Comparison of ENCODE assay signal across 12 cellular contexts in genomic region chr10:85642421-85643170, GRCh38.
DNase-seq lines count a peak whose midpoint lies in the region; ATAC-seq and TF ChIP-seq lines count a peak whose summit lies in the region.
"Had no signal": no experiment of that assay in that cellular context is flagged by ENCODE, and none has a peak within 500 bp of the region (broad histone marks: within the 10 kb centered on the region; RNA-seq: fewer than 3 reads in every experiment).

No MANE protein-coding gene starts in this region.

- H3K4me3 ChIP-seq in SK-N-SH (ENCODE audit: low read depth in 2 of 2, low read length in 1 of 2) (no peak overlapping the region), RWPE2 (ENCODE audit: severe bottlenecking) (no peak overlapping the region), kidney epithelial cell (ENCODE audit: low read depth, low read length) (no peak overlapping the region), uterus (no peak overlapping the region)

- H3F3A ChIP-seq in SK-N-SH (replicated peaks; ENCODE audit: insufficient read depth), result no peaks in the 10 kb centered on the region

- H3K27me3 ChIP-seq in SK-N-SH (ENCODE audit: insufficient read depth) (no peaks in the 10 kb centered on the region), RWPE2 (ENCODE audit: insufficient read depth, poor library complexity, severe bottlenecking) (no peaks in the 10 kb centered on the region), kidney epithelial cell (ENCODE audit: control insufficient read depth, insufficient read depth, low read length) (no peaks in the 10 kb centered on the region), uterus (no peaks in the 10 kb centered on the region)

- no peaks in the 10 kb centered on the region; a peak in 2 of 4 replicates for H3K4me1 ChIP-seq in SK-N-SH (ENCODE audit: control insufficient read depth in 1 of 2, insufficient read depth in 2 of 2, low read depth in 1 of 2, low read length in 1 of 2)
- peaks cover 40% of the 10 kb centered on the region for H3K4me1 ChIP-seq in RWPE2 (ENCODE audit: insufficient read depth, poor library complexity, severe bottlenecking)
- peaks cover 0 to 8% of the 10 kb centered on the region in 2 donors for H3K4me1 ChIP-seq in uterus
- H3K4me1 ChIP-seq: parathyroid adenoma had no signal

- intact Hi-C loops in uterus (cut with DNase I; ENCODE audit: low total_unique reads), result no loop called here

- H3K4me2 ChIP-seq in SK-N-SH, result no peak overlapping the region

- TF ChIP-seq CTCF in SK-N-SH (IDR thresholded peaks at IDR 0.05) (no peak), RWPE2 (IDR thresholded peaks at IDR 0.05; ENCODE audit: poor library complexity, severe bottlenecking) (no peak), kidney epithelial cell (IDR thresholded peaks at IDR 0.05; ENCODE audit: insufficient read depth, low read length, poor library complexity, severe bottlenecking) (no peak), uterus (IDR thresholded peaks at IDR 0.05) (no peak)

- POLR2A ChIA-PET in SK-N-SH (lab: Yijun Ruan, JAX), result no interaction called here

- no peak overlapping the region for H3K9ac ChIP-seq in SK-N-SH
- H3K9ac ChIP-seq: parathyroid adenoma had no signal

- WGBS in SK-N-SH (ENCODE audit: low lambda C conversion rate), result 10% methylated on average over 4 of the region's 4 CpGs

- CTCF ChIA-PET in SK-N-SH (lab: Yijun Ruan, JAX), result interaction anchor here (1.1 kb wide), 1 partner anchor 12 kb away, joined by 5 read pairs; no protein-coding TSS in a partner anchor

- H3K9me3 ChIP-seq in SK-N-SH (no peaks in the 10 kb centered on the region; the same call in 1 of the 2 replicates), RWPE2 (ENCODE audit: severe bottlenecking) (no peaks in the 10 kb centered on the region), uterus (no peaks in the 10 kb centered on the region)

- ATAC-seq in SK-N-SH treated with all-trans-retinoic acid at 6 μM for 48 hours (no peak), RWPE2 (ENCODE audit: low read depth) (peak; percentile 76), HG02588 (IDR thresholded peaks at IDR 0.05; ENCODE audit: unreplicated experiment) (no peak)
- ATAC-seq: stimulated activated naive B cell treated with anti-CD40 and anti-IgM and Interleukin-4, amounts not matched to agents 10 μg/mL and 1 μg/mL and 100 μg/mL, for 72 hours had no signal

- H2AFZ ChIP-seq in SK-N-SH (ENCODE audit: low read depth), result no peak overlapping the region
- H2AFZ ChIP-seq: parathyroid adenoma had no signal

- H4K20me1 ChIP-seq in SK-N-SH (ENCODE audit: insufficient read depth), result no peaks in the 10 kb centered on the region

- TF ChIP-seq EP300 in SK-N-SH (IDR thresholded peaks at IDR 0.05; ENCODE audit: borderline replicate concordance in 1 of 2, low read depth in 1 of 2, low read length in 1 of 2), result no peak

- H3K79me2 ChIP-seq in SK-N-SH (ENCODE audit: insufficient read depth), result no peaks in the 10 kb centered on the region
- H3K79me2 ChIP-seq: parathyroid adenoma had no signal

- TF ChIP-seq POLR2A in uterus (IDR thresholded peaks at IDR 0.05), result no peak

- H3K9me2 ChIP-seq in SK-N-SH, result no peaks in the 10 kb centered on the region

- H3K27ac ChIP-seq in SK-N-SH (ENCODE audit: low read depth in 2 of 2, low read length in 1 of 2) (no peak overlapping the region), RWPE2 (ENCODE audit: poor library complexity, severe bottlenecking) (peak overlapping the region; percentile 96), uterus (peak overlapping the region; percentile 13 to 28)
- H3K27ac ChIP-seq: parathyroid adenoma had no signal

- DNase-seq in SK-N-SH (no peak), RWPE2 (ENCODE audit: low spot score) (no peak), kidney epithelial cell (ENCODE audit: low read depth) (peak; percentile 93), uterus (no peak), epidermal melanocyte (ENCODE audit: insufficient read length, low spot score) (no peak), HUDEP-2 (lab: John Stamatoyannopoulos, UW; ENCODE audit: unreplicated experiment in 76 of 76) (no peak)
- DNase-seq: activated effector memory CD4-positive, alpha-beta T cell treated with Interleukin-2 at 50 U/mL for 16 hours; foreskin melanocyte; stimulated activated naive B cell treated with anti-CD40 and anti-IgM and Interleukin-4, amounts not matched to agents 10 μg/mL and 1 μg/mL and 100 μg/mL, for 72 hours had no signal

- no peak for TF ChIP-seq RAD21 in SK-N-SH (IDR thresholded peaks at IDR 0.05; ENCODE audit: low read length)

- H3K36me3 ChIP-seq in SK-N-SH (replicated peaks in 1 of 2; ENCODE audit: control insufficient read depth in 1 of 2, insufficient read depth in 2 of 2, low read length in 1 of 2) (no peaks in the 10 kb centered on the region), RWPE2 (ENCODE audit: low read depth) (no peaks in the 10 kb centered on the region), kidney epithelial cell (ENCODE audit: control insufficient read depth, insufficient read depth, low read length) (no peaks in the 10 kb centered on the region), uterus (no peaks in the 10 kb centered on the region)

TF ChIP-seq in SK-N-SH treated with all-trans-retinoic acid at 6 μM for 48 hours, 23 proteins besides CTCF, POLR2A, EP300 and RAD21:
- TF ChIP-seq, protein P1, sequence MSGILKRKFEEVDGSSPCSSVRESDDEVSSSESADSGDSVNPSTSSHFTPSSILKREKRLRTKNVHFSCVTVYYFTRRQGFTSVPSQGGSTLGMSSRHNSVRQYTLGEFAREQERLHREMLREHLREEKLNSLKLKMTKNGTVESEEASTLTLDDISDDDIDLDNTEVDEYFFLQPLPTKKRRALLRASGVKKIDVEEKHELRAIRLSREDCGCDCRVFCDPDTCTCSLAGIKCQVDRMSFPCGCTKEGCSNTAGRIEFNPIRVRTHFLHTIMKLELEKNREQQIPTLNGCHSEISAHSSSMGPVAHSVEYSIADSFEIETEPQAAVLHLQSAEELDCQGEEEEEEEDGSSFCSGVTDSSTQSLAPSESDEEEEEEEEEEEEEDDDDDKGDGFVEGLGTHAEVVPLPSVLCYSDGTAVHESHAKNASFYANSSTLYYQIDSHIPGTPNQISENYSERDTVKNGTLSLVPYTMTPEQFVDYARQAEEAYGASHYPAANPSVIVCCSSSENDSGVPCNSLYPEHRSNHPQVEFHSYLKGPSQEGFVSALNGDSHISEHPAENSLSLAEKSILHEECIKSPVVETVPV (CRISPR knock-in tag; IDR thresholded peaks at IDR 0.05), result no peak
- TF ChIP-seq CREB5 (CRISPR knock-in tag; IDR thresholded peaks at IDR 0.05; ENCODE audit: low read depth), result no peak
- peak; percentile 32; the same call in 1 of the 2 replicates for TF ChIP-seq ISL1 (CRISPR knock-in tag; IDR thresholded peaks at IDR 0.05)
- TF ChIP-seq ZFP30 (CRISPR knock-in tag; IDR thresholded peaks at IDR 0.05), result no peak
- no peak for TF ChIP-seq TOX (CRISPR knock-in tag; IDR thresholded peaks at IDR 0.05; ENCODE audit: borderline replicate concordance)
- TF ChIP-seq TCF4 (CRISPR knock-in tag; IDR thresholded peaks at IDR 0.05; ENCODE audit: borderline replicate concordance), result no peak

TF ChIP-seq in SK-N-SH, 30 proteins besides CTCF, POLR2A, EP300 and RAD21:
- no peak for TF ChIP-seq ELF1 (IDR thresholded peaks at IDR 0.05)
- TF ChIP-seq USF2 (IDR thresholded peaks at IDR 0.05; ENCODE audit: borderline replicate concordance, low read depth, low read length), result no peak
- TF ChIP-seq SMC3 (IDR thresholded peaks at IDR 0.05; ENCODE audit: low read depth, low read length), result no peak
- no peak for TF ChIP-seq GATA2 (CRISPR knock-in tag; IDR thresholded peaks at IDR 0.05)
- no peak for TF ChIP-seq MEF2A (IDR thresholded peaks at IDR 0.05; ENCODE audit: borderline replicate concordance, low read depth)
- TF ChIP-seq TCF12 (IDR thresholded peaks at IDR 0.05), result no peak
- no peak for TF ChIP-seq FOXM1 (IDR thresholded peaks at IDR 0.05; ENCODE audit: low read depth)
- TF ChIP-seq, protein P2, sequence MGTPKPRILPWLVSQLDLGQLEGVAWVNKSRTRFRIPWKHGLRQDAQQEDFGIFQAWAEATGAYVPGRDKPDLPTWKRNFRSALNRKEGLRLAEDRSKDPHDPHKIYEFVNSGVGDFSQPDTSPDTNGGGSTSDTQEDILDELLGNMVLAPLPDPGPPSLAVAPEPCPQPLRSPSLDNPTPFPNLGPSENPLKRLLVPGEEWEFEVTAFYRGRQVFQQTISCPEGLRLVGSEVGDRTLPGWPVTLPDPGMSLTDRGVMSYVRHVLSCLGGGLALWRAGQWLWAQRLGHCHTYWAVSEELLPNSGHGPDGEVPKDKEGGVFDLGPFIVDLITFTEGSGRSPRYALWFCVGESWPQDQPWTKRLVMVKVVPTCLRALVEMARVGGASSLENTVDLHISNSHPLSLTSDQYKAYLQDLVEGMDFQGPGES (IDR thresholded peaks at IDR 0.05; ENCODE audit: low read depth, low read length), result no peak
- TF ChIP-seq FOSL2 (IDR thresholded peaks at IDR 0.05; ENCODE audit: borderline replicate concordance, low read depth), result no peak

Comparison
In these comparisons a context has a peak if more than half of its experiments do, and no peak if none do; other contexts are left out.
1. H3K27ac ChIP-seq: peak in RWPE2 (single experiment) and uterus (2 of 2); none in SK-N-SH (0 of 2).